In the genomic region with DNA sequence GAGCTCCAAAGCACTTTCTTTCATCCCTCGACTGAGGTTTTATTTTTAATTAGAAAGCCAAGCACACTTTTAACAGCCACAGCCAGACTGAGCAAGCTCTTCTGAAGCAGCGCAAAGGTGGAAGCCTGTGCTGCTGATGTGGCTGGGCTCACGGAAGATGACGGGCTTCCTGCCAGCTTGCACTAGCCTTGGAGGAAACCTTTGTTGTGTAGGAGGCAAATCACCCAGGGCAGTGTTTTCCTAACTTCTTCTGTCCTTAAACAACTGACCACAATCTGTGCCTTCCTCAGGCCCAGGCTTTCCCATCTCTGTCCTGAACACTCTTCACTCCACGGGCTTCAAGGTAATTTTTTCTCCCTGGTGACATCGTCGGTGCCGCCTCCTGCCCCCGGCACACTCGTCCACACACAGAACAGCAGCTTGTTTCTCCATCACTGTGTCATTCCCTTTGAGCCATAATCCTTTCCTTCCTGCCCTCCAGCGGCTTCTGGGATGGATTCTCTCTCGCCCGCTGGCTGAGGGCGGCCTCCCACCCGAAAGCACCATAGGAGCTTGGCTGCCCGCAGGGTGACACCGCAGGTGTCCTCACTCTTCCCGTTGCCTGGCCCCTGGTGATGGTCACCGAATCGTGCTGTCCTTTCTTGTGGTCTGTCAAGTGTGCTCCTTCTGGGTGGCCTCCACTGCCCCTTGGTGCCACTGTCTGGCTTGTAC, we compare ENCODE assay signal across 13 cellular contexts. TPM values are rescaled to one million over a fixed set of nuclear protein-coding genes. Genes with fewer than 3 reads are reported as not detected.
DNase-seq lines count a peak whose midpoint lies in the region; ATAC-seq and TF ChIP-seq lines count a peak whose summit lies in the region.
"Had no signal": no experiment of that assay in that cellular context is flagged by ENCODE, and none has a peak within 500 bp of the region (broad histone marks: within the 10 kb centered on the region; RNA-seq: fewer than 3 reads in every experiment).

No MANE protein-coding gene starts in this region.

- no peak overlapping the region for H3K4me2 ChIP-seq in DND-41 (ENCODE audit: insufficient read depth, low read length)
- H3K4me2 ChIP-seq: smooth muscle cell had no signal

- peaks cover 18% of the 10 kb centered on the region for H3K27me3 Mint-ChIP-seq in CD4-positive, CD25-positive, alpha-beta regulatory T cell
- H3K27me3 Mint-ChIP-seq in activated T-helper 1 cell treated with anti-CD3 and anti-CD28 coated beads, Interleukin-12 subunit alpha, Interleukin-12 subunit beta, Interleukin-2, Interleukin-4 antibody, amounts not matched to agents 30 ng/mL and 10 ng/mL and 1 ng/mL, durations not matched to agents 14 hours and 24 hours and 36 hours (ENCODE audit: insufficient read depth): peaks cover 6% of the 10 kb centered on the region
- peaks cover 0 to 4% (median 0%) of the 10 kb centered on the region in 5 donors for H3K27me3 Mint-ChIP-seq in naive thymus-derived CD4-positive, alpha-beta T cell
- H3K27me3 Mint-ChIP-seq in osteocyte (ENCODE audit: unreplicated experiment): peaks cover 23% of the 10 kb centered on the region

- no peak for TF ChIP-seq CTCF in DND-41 (IDR thresholded peaks at IDR 0.05; ENCODE audit: borderline replicate concordance, extremely low read depth, low read length, poor library complexity, severe bottlenecking)
- no peak for TF ChIP-seq CTCF in osteocyte (IDR thresholded peaks at IDR 0.05)

- no peaks in the 10 kb centered on the region for H3K27me3 ChIP-seq in CD4-positive, CD25-positive, alpha-beta regulatory T cell (ENCODE audit: control insufficient read depth, insufficient read depth, low read length)
- H3K27me3 ChIP-seq in DND-41 (ENCODE audit: insufficient read depth, low read length, poor library complexity): no peaks in the 10 kb centered on the region
- H3K27me3 ChIP-seq in naive thymus-derived CD4-positive, alpha-beta T cell (ENCODE audit: control insufficient read depth in 2 of 2, insufficient read depth in 2 of 2, low read length in 2 of 2): no peaks in the 10 kb centered on the region

- CTCF ChIA-PET in naive thymus-derived CD4-positive, alpha-beta T cell (lab: Charles Lee): interaction anchor here (0.6 to 4.8 kb wide), 5 partner anchors 139 to 674 kb away, joined by 3 to 40 read pairs (median 4); no protein-coding TSS in a partner anchor

- H2AFZ ChIP-seq in DND-41 (ENCODE audit: low read depth, low read length): no peak overlapping the region

- H3K36me3 ChIP-seq in CD4-positive, CD25-positive, alpha-beta regulatory T cell (ENCODE audit: control insufficient read depth, insufficient read depth, low read length): no peaks in the 10 kb centered on the region
- no peaks in the 10 kb centered on the region for H3K36me3 ChIP-seq in DND-41 (ENCODE audit: insufficient read depth, low read length)
- no peaks in the 10 kb centered on the region for H3K36me3 ChIP-seq in naive thymus-derived CD4-positive, alpha-beta T cell (ENCODE audit: control insufficient read depth in 2 of 3, insufficient read depth in 3 of 3, low read length in 3 of 3)

- H3K79me2 ChIP-seq in DND-41 (ENCODE audit: insufficient read depth, low read length): no peaks in the 10 kb centered on the region

- DNase-seq in CD4-positive, CD25-positive, alpha-beta regulatory T cell: peak in 2 of 3 donors; percentile 10 to 59
- DNase-seq in DND-41: peak; percentile 13
- peak; percentile 15 for DNase-seq in activated T-helper 1 cell treated with anti-CD3 and anti-CD28 coated beads, Interleukin-12 subunit alpha, Interleukin-12 subunit beta, Interleukin-2, Interleukin-4 antibody, amounts not matched to agents 30 ng/mL and 10 ng/mL and 1 ng/mL, durations not matched to agents 14 hours and 24 hours and 36 hours (ENCODE audit: low spot score)
- peak in 6 of 9 donors; percentile 32 to 67 (median 55) for DNase-seq in naive thymus-derived CD4-positive, alpha-beta T cell
- DNase-seq in NCI-H1105 (lab: John Stamatoyannopoulos, UW): no peak
- DNase-seq in osteocyte (ENCODE audit: extremely low spot score, unreplicated experiment): no peak
- DNase-seq: cerebellar nuclear complex, NCI-H2029, PC-3 had no signal

- H3K9ac ChIP-seq in DND-41 (ENCODE audit: low read depth, low read length): no peak overlapping the region

- peaks cover 9% of the 10 kb centered on the region for H3K4me1 ChIP-seq in CD4-positive, CD25-positive, alpha-beta regulatory T cell (ENCODE audit: control insufficient read depth, insufficient read depth, low read length, poor library complexity, severe bottlenecking)
- H3K4me1 ChIP-seq in DND-41 (ENCODE audit: insufficient read depth, low read length): peaks cover 10% of the 10 kb centered on the region
- H3K4me1 ChIP-seq in naive thymus-derived CD4-positive, alpha-beta T cell (ENCODE audit: control insufficient read depth in 2 of 2, insufficient read depth in 2 of 2, low read length in 2 of 2): peaks cover 3 to 19% of the 10 kb centered on the region in 2 donors

- ATAC-seq in CD4-positive, CD25-positive, alpha-beta regulatory T cell (ENCODE audit: low read depth in 2 of 2): peak in 1 of 2 donors; percentile 36
- 0 out of 3 replicates have a peak, but pooled peaks have one; percentile 38 for ATAC-seq in DND-41 (ENCODE audit: insufficient read depth, low read depth)
- ATAC-seq in naive thymus-derived CD4-positive, alpha-beta T cell: peak; percentile 66
- no peak for ATAC-seq in GM21717 (IDR thresholded peaks at IDR 0.05; ENCODE audit: unreplicated experiment)
- ATAC-seq: HCT116, PC-3 had no signal

- H4K20me1 ChIP-seq in DND-41 (ENCODE audit: insufficient read depth, low read length): no peaks in the 10 kb centered on the region; the same call in 1 of the 2 replicates

- peaks cover 0 to 1% (median 0%) of the 10 kb centered on the region in 7 donors for H3K9me3 Mint-ChIP-seq in CD4-positive, CD25-positive, alpha-beta regulatory T cell
- H3K9me3 Mint-ChIP-seq in activated T-helper 1 cell treated with anti-CD3 and anti-CD28 coated beads, Interleukin-12 subunit alpha, Interleukin-12 subunit beta, Interleukin-2, Interleukin-4 antibody, amounts not matched to agents 30 ng/mL and 10 ng/mL and 1 ng/mL, durations not matched to agents 14 hours and 24 hours and 36 hours: no peaks in the 10 kb centered on the region
- H3K9me3 Mint-ChIP-seq in naive thymus-derived CD4-positive, alpha-beta T cell: no peaks in the 10 kb centered on the region
- H3K9me3 Mint-ChIP-seq in osteocyte (ENCODE audit: unreplicated experiment): no peaks in the 10 kb centered on the region

- H3K9me3 ChIP-seq in CD4-positive, CD25-positive, alpha-beta regulatory T cell (ENCODE audit: control insufficient read depth in 2 of 2, low read length in 2 of 2): no peaks in the 10 kb centered on the region
- no peaks in the 10 kb centered on the region for H3K9me3 ChIP-seq in DND-41 (ENCODE audit: insufficient read depth, low read length, severe bottlenecking)
- H3K9me3 ChIP-seq in naive thymus-derived CD4-positive, alpha-beta T cell (ENCODE audit: control insufficient read depth in 2 of 3, low read length in 3 of 3): no peaks in the 10 kb centered on the region

- POLR2A ChIA-PET in naive thymus-derived CD4-positive, alpha-beta T cell (lab: Charles Lee): interaction anchor here (0.5 to 1.5 kb wide), 2 partner anchors 138 to 206 kb away, joined by 3 to 5 read pairs; no protein-coding TSS in a partner anchor

- H3K4me3 Mint-ChIP-seq in CD4-positive, CD25-positive, alpha-beta regulatory T cell: peak overlapping the region in 1 of 4 donors; percentile 77
- H3K4me3 Mint-ChIP-seq in activated T-helper 1 cell treated with anti-CD3 and anti-CD28 coated beads, Interleukin-12 subunit alpha, Interleukin-12 subunit beta, Interleukin-2, Interleukin-4 antibody, amounts not matched to agents 30 ng/mL and 10 ng/mL and 1 ng/mL, durations not matched to agents 14 hours and 24 hours and 36 hours: peak overlapping the region; percentile 56
- peak overlapping the region; percentile 47 to 87 (median 77) for H3K4me3 Mint-ChIP-seq in naive thymus-derived CD4-positive, alpha-beta T cell
- no peak overlapping the region for H3K4me3 Mint-ChIP-seq in osteocyte (ENCODE audit: unreplicated experiment)

- peak overlapping the region in 2 of 3 donors; percentile 57 to 72 for H3K27ac Mint-ChIP-seq in CD4-positive, CD25-positive, alpha-beta regulatory T cell
- peak overlapping the region; percentile 42 for H3K27ac Mint-ChIP-seq in activated T-helper 1 cell treated with anti-CD3 and anti-CD28 coated beads, Interleukin-12 subunit alpha, Interleukin-12 subunit beta, Interleukin-2, Interleukin-4 antibody, amounts not matched to agents 30 ng/mL and 10 ng/mL and 1 ng/mL, durations not matched to agents 14 hours and 24 hours and 36 hours
- peak overlapping the region; percentile 37 to 91 (median 76) for H3K27ac Mint-ChIP-seq in naive thymus-derived CD4-positive, alpha-beta T cell
- H3K27ac Mint-ChIP-seq in osteocyte (ENCODE audit: unreplicated experiment): no peak overlapping the region

- peaks cover 6 to 22% (median 16%) of the 10 kb centered on the region in 4 donors for H3K4me1 Mint-ChIP-seq in CD4-positive, CD25-positive, alpha-beta regulatory T cell
- peaks cover 42% of the 10 kb centered on the region for H3K4me1 Mint-ChIP-seq in activated T-helper 1 cell treated with anti-CD3 and anti-CD28 coated beads, Interleukin-12 subunit alpha, Interleukin-12 subunit beta, Interleukin-2, Interleukin-4 antibody, amounts not matched to agents 30 ng/mL and 10 ng/mL and 1 ng/mL, durations not matched to agents 14 hours and 24 hours and 36 hours (ENCODE audit: low read depth)
- peaks cover 7 to 45% (median 34%) of the 10 kb centered on the region in 7 donors for H3K4me1 Mint-ChIP-seq in naive thymus-derived CD4-positive, alpha-beta T cell
- peaks cover 11% of the 10 kb centered on the region for H3K4me1 Mint-ChIP-seq in osteocyte (ENCODE audit: unreplicated experiment)

- intact Hi-C loops in activated T-helper 1 cell treated with anti-CD3 and anti-CD28 coated beads, Interleukin-12 subunit alpha, Interleukin-12 subunit beta, Interleukin-2, Interleukin-4 antibody, amounts not matched to agents 30 ng/mL and 10 ng/mL and 1 ng/mL, durations not matched to agents 14 hours and 24 hours and 36 hours (cut with micrococcal nuclease): loop anchor here (5.0 to 10.0 kb wide), 2 partner anchors 558 to 640 kb away; partner anchors contain the start of genes PTPN4 and TMEM177
- intact Hi-C loops in naive thymus-derived CD4-positive, alpha-beta T cell (cut with micrococcal nuclease): loop anchor here (5.0 to 10.0 kb wide), 4 partner anchors 300 to 560 kb away; partner anchors contain the start of genes EPB41L5 (in 2 of the 2) and PTPN4 (in 1 of the 2)

- H3K36me3 Mint-ChIP-seq in CD4-positive, CD25-positive, alpha-beta regulatory T cell: no peaks in the 10 kb centered on the region
- H3K36me3 Mint-ChIP-seq in activated T-helper 1 cell treated with anti-CD3 and anti-CD28 coated beads, Interleukin-12 subunit alpha, Interleukin-12 subunit beta, Interleukin-2, Interleukin-4 antibody, amounts not matched to agents 30 ng/mL and 10 ng/mL and 1 ng/mL, durations not matched to agents 14 hours and 24 hours and 36 hours (ENCODE audit: low read depth): peaks cover 2% of the 10 kb centered on the region
- H3K36me3 Mint-ChIP-seq in naive thymus-derived CD4-positive, alpha-beta T cell: no peaks in the 10 kb centered on the region
- H3K36me3 Mint-ChIP-seq in osteocyte (ENCODE audit: unreplicated experiment): no peaks in the 10 kb centered on the region

- H3K4me3 ChIP-seq in CD4-positive, CD25-positive, alpha-beta regulatory T cell (ENCODE audit: low read depth, low read length): no peak overlapping the region
- no peak overlapping the region for H3K4me3 ChIP-seq in DND-41 (ENCODE audit: low read depth in 1 of 2, low read length in 2 of 2)
- no peak overlapping the region for H3K4me3 ChIP-seq in naive thymus-derived CD4-positive, alpha-beta T cell (ENCODE audit: low read length)
- H3K4me3 ChIP-seq: smooth muscle cell had no signal

- H3K27ac ChIP-seq in CD4-positive, CD25-positive, alpha-beta regulatory T cell (ENCODE audit: insufficient read depth, low read length, poor library complexity, severe bottlenecking): no peak overlapping the region
- no peak overlapping the region for H3K27ac ChIP-seq in DND-41 (ENCODE audit: low read length)
- no peak overlapping the region for H3K27ac ChIP-seq in naive thymus-derived CD4-positive, alpha-beta T cell (ENCODE audit: low read depth, low read length)

RNA-seq across cellular contexts. Expression of gene INHBB, which starts 31.1 kb away (rescaled TPM):
- not detected for total RNA-seq in CD4-positive, CD25-positive, alpha-beta regulatory T cell
- not detected for polyA plus RNA-seq in CD4-positive, CD25-positive, alpha-beta regulatory T cell
- not detected in 2 replicates for total RNA-seq in activated T-helper 1 cell treated with anti-CD3 and anti-CD28 coated beads, Interleukin-12 subunit alpha, Interleukin-12 subunit beta, Interleukin-2, Interleukin-4 antibody, amounts not matched to agents 30 ng/mL and 10 ng/mL and 1 ng/mL, durations not matched to agents 14 hours and 24 hours and 36 hours
- total RNA-seq in naive thymus-derived CD4-positive, alpha-beta T cell: not detected
- not detected for polyA plus RNA-seq in naive thymus-derived CD4-positive, alpha-beta T cell
- total RNA-seq in osteocyte: 0.50 and 0.62 TPM in 2 replicates
- total RNA-seq: fibroblast of lung had no signal

Comparison
In these comparisons a context has a peak if more than half of its experiments do, and no peak if none do; other contexts are left out.
1. DNase-seq: peak in CD4-positive, CD25-positive, alpha-beta regulatory T cell (2 of 3), DND-41 (single experiment), activated T-helper 1 cell treated with anti-CD3 and anti-CD28 coated beads, Interleukin-12 subunit alpha, Interleukin-12 subunit beta, Interleukin-2, Interleukin-4 antibody, amounts not matched to agents 30 ng/mL and 10 ng/mL and 1 ng/mL, durations not matched to agents 14 hours and 24 hours and 36 hours (single experiment) and naive thymus-derived CD4-positive, alpha-beta T cell (6 of 9); none in NCI-H1105 (single experiment) and osteocyte (single experiment).